1 cellular context compared by ENCODE assay signal in the genomic region with DNA sequence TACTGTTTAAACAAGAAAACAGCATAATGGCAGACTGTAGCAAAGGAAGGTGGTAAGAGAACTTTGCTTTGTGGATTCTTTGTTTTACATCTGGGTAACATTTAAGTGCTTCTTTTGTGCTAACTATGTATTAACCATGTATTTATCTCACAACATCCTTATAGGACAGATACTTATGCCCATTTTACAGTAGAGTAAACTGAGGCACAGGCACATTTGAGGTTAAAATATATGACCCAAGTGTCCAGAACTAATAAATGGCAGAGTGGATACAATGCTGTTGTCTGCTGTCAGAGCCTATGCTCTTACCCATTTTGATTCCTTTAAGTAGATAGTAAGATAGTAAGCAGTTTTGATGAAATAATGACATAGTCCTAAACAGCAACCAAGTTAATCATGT.
TF ChIP-seq lines count a peak whose summit lies in the region.

No MANE protein-coding gene starts in this region.

TF ChIP-seq in K562, 482 proteins besides CTCF, POLR2A, EP300 and RAD21 (continues in another document):
- TF ChIP-seq RBM22 (IDR thresholded peaks at IDR 0.05; ENCODE audit: low read depth, low read length, poor library complexity, severe bottlenecking) (no peak), BDP1 (IDR thresholded peaks at IDR 0.05; ENCODE audit: insufficient read depth, insufficient read length) (no peak), ZNF699 (CRISPR knock-in tag; IDR thresholded peaks at IDR 0.05; ENCODE audit: insufficient replicate concordance) (no peak), SMC3 (conservative IDR thresholded peaks at IDR 0.05; ENCODE audit: insufficient read depth, low read depth, low read length) (no peak), XRCC5 (IDR thresholded peaks at IDR 0.05; ENCODE audit: low read depth, low read length) (no peak), ZNF764 (CRISPR knock-in tag; IDR thresholded peaks at IDR 0.05; ENCODE audit: low read depth) (no peak), PTBP1 (IDR thresholded peaks at IDR 0.05; ENCODE audit: low read depth, low read length) (no peak), ZNF586 (CRISPR knock-in tag; conservative IDR thresholded peaks at IDR 0.05) (no peak), ZKSCAN1 (IDR thresholded peaks at IDR 0.05; ENCODE audit: low read depth, low read length) (no peak), SRSF7 (optimal IDR thresholded peaks at IDR 0.05; ENCODE audit: low read depth, low read length) (no peak), ADNP (tag; IDR thresholded peaks at IDR 0.05) (peak; percentile 90), LEF1 (IDR thresholded peaks at IDR 0.05) (no peak), TAL1 (IDR thresholded peaks at IDR 0.05) (no peak), NR4A1 (CRISPR knock-in tag; IDR thresholded peaks at IDR 0.05) (no peak), NR4A1 (tag; IDR thresholded peaks at IDR 0.05) (no peak), TCFL5 (CRISPR knock-in tag; conservative IDR thresholded peaks at IDR 0.05) (no peak), AFF4 (CRISPR knock-in tag; IDR thresholded peaks at IDR 0.05) (no peak), TAF7 (tag; IDR thresholded peaks at IDR 0.05) (no peak), ZSCAN32 (CRISPR knock-in tag; IDR thresholded peaks at IDR 0.05) (no peak), KDM1A (IDR thresholded peaks at IDR 0.05) (peak in 1 of 2 experiments; percentile 64; a peak in 2 of 4 replicates), ZNF253 (CRISPR knock-in tag; conservative IDR thresholded peaks at IDR 0.05) (no peak), ZBTB5 (IDR thresholded peaks at IDR 0.05) (no peak), HDAC1 (IDR thresholded peaks at IDR 0.05) (peak in 1 of 2 experiments; percentile 4; a peak in 1 of 4 replicates), RBM25 (IDR thresholded peaks at IDR 0.05; ENCODE audit: low read depth, low read length, severe bottlenecking) (peak; percentile 96), ZNF3 (CRISPR knock-in tag; IDR thresholded peaks at IDR 0.05) (no peak), SMARCB1 (IDR thresholded peaks at IDR 0.05; ENCODE audit: insufficient read length, low read depth) (no peak), RAD51 (IDR thresholded peaks at IDR 0.05; ENCODE audit: borderline replicate concordance, low read depth) (no peak), ELF2 (CRISPR knock-in tag; IDR thresholded peaks at IDR 0.05) (no peak), ZNF583 (CRISPR knock-in tag; IDR thresholded peaks at IDR 0.05) (no peak), SRSF1 (IDR thresholded peaks at IDR 0.05; ENCODE audit: low read depth, low read length) (no peak), DACH1 (IDR thresholded peaks at IDR 0.05; ENCODE audit: partially characterized antibody) (no peak), ZNF217 (CRISPR knock-in tag; IDR thresholded peaks at IDR 0.05) (no peak), BRD4 (IDR thresholded peaks at IDR 0.05) (no peak), RHOXF2B (CRISPR knock-in tag; conservative IDR thresholded peaks at IDR 0.05) (no peak), BCOR (IDR thresholded peaks at IDR 0.05) (peak; percentile 79), RBFOX2 (IDR thresholded peaks at IDR 0.05; ENCODE audit: low read depth, low read length) (peak; percentile 6; the same call in 1 of the 2 replicates), SREBF1 (IDR thresholded peaks at IDR 0.05; ENCODE audit: borderline replicate concordance, low read depth, low read length) (no peak), GTF2B (IDR thresholded peaks at IDR 0.05; ENCODE audit: extremely low read depth, insufficient read length) (no peak), TBL1XR1 (IDR thresholded peaks at IDR 0.05; ENCODE audit: low read length in 2 of 2) (no peak), POLR2AphosphoS5 (IDR thresholded peaks at IDR 0.05; ENCODE audit: control insufficient read depth, insufficient read depth, low read depth, low read length) (no peak), TBP (optimal IDR thresholded peaks at IDR 0.05; ENCODE audit: low read depth, low read length) (no peak), MAFK (IDR thresholded peaks at IDR 0.05; ENCODE audit: low read length) (no peak), CBFA2T2 (conservative IDR thresholded peaks at IDR 0.05) (no peak), HNRNPL (IDR thresholded peaks at IDR 0.05; ENCODE audit: low read depth, low read length) (no peak), FUS (optimal IDR thresholded peaks at IDR 0.05; ENCODE audit: low read depth, low read length) (no peak)
- TF ChIP-seq, protein P1, sequence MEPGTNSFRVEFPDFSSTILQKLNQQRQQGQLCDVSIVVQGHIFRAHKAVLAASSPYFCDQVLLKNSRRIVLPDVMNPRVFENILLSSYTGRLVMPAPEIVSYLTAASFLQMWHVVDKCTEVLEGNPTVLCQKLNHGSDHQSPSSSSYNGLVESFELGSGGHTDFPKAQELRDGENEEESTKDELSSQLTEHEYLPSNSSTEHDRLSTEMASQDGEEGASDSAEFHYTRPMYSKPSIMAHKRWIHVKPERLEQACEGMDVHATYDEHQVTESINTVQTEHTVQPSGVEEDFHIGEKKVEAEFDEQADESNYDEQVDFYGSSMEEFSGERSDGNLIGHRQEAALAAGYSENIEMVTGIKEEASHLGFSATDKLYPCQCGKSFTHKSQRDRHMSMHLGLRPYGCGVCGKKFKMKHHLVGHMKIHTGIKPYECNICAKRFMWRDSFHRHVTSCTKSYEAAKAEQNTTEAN (CRISPR knock-in tag; IDR thresholded peaks at IDR 0.05) = no peak
- TF ChIP-seq, protein P2, sequence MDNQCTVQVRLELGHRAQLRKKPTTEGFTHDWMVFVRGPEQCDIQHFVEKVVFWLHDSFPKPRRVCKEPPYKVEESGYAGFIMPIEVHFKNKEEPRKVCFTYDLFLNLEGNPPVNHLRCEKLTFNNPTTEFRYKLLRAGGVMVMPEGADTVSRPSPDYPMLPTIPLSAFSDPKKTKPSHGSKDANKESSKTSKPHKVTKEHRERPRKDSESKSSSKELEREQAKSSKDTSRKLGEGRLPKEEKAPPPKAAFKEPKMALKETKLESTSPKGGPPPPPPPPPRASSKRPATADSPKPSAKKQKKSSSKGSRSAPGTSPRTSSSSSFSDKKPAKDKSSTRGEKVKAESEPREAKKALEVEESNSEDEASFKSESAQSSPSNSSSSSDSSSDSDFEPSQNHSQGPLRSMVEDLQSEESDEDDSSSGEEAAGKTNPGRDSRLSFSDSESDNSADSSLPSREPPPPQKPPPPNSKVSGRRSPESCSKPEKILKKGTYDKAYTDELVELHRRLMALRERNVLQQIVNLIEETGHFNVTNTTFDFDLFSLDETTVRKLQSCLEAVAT (IDR thresholded peaks at IDR 0.05) = no peak
- TF ChIP-seq, protein P3, sequence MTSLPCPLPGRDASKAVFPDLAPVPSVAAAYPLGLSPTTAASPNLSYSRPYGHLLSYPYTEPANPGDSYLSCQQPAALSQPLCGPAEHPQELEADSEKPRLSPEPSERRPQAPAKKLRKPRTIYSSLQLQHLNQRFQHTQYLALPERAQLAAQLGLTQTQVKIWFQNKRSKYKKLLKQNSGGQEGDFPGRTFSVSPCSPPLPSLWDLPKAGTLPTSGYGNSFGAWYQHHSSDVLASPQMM (CRISPR knock-in tag; IDR thresholded peaks at IDR 0.05) = no peak
- TF ChIP-seq, protein P4, sequence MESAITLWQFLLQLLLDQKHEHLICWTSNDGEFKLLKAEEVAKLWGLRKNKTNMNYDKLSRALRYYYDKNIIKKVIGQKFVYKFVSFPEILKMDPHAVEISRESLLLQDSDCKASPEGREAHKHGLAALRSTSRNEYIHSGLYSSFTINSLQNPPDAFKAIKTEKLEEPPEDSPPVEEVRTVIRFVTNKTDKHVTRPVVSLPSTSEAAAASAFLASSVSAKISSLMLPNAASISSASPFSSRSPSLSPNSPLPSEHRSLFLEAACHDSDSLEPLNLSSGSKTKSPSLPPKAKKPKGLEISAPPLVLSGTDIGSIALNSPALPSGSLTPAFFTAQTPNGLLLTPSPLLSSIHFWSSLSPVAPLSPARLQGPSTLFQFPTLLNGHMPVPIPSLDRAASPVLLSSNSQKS (CRISPR knock-in tag; IDR thresholded peaks at IDR 0.05) = no peak
- TF ChIP-seq, protein P5, sequence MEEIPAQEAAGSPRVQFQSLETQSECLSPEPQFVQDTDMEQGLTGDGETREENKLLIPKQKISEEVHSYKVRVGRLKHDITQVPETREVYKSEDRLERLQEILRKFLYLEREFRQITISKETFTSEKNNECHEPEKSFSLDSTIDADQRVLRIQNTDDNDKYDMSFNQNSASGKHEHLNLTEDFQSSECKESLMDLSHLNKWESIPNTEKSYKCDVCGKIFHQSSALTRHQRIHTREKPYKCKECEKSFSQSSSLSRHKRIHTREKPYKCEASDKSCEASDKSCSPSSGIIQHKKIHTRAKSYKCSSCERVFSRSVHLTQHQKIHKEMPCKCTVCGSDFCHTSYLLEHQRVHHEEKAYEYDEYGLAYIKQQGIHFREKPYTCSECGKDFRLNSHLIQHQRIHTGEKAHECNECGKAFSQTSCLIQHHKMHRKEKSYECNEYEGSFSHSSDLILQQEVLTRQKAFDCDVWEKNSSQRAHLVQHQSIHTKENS (CRISPR knock-in tag; IDR thresholded peaks at IDR 0.05) = no peak
- TF ChIP-seq, protein P6, sequence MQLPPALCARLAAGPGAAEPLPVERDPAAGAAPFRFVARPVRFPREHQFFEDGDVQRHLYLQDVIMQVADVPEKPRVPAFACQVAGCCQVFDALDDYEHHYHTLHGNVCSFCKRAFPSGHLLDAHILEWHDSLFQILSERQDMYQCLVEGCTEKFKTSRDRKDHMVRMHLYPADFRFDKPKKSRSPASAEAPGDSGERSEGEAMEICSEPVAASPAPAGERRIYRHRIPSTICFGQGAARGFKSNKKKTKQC (CRISPR knock-in tag; IDR thresholded peaks at IDR 0.05) = no peak
- TF ChIP-seq, protein P7, sequence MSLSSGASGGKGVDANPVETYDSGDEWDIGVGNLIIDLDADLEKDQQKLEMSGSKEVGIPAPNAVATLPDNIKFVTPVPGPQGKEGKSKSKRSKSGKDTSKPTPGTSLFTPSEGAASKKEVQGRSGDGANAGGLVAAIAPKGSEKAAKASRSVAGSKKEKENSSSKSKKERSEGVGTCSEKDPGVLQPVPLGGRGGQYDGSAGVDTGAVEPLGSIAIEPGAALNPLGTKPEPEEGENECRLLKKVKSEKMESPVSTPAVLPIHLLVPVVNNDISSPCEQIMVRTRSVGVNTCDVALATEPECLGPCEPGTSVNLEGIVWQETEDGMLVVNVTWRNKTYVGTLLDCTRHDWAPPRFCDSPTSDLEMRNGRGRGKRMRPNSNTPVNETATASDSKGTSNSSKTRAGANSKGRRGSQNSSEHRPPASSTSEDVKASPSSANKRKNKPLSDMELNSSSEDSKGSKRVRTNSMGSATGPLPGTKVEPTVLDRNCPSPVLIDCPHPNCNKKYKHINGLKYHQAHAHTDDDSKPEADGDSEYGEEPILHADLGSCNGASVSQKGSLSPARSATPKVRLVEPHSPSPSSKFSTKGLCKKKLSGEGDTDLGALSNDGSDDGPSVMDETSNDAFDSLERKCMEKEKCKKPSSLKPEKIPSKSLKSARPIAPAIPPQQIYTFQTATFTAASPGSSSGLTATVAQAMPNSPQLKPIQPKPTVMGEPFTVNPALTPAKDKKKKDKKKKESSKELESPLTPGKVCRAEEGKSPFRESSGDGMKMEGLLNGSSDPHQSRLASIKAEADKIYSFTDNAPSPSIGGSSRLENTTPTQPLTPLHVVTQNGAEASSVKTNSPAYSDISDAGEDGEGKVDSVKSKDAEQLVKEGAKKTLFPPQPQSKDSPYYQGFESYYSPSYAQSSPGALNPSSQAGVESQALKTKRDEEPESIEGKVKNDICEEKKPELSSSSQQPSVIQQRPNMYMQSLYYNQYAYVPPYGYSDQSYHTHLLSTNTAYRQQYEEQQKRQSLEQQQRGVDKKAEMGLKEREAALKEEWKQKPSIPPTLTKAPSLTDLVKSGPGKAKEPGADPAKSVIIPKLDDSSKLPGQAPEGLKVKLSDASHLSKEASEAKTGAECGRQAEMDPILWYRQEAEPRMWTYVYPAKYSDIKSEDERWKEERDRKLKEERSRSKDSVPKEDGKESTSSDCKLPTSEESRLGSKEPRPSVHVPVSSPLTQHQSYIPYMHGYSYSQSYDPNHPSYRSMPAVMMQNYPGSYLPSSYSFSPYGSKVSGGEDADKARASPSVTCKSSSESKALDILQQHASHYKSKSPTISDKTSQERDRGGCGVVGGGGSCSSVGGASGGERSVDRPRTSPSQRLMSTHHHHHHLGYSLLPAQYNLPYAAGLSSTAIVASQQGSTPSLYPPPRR (CRISPR knock-in tag; IDR thresholded peaks at IDR 0.05; ENCODE audit: borderline replicate concordance) = no peak
